In genomic region chr1:156626079-156626438, GRCh38 we compare ENCODE assay signal across 2 cellular contexts.
TF ChIP-seq lines count a peak whose summit lies in the region.

No MANE protein-coding gene starts in this region.

TF ChIP-seq in HCT116, 20 proteins besides CTCF, POLR2A, EP300 and RAD21:
- TF ChIP-seq ZNF274 (IDR thresholded peaks at IDR 0.05; ENCODE audit: low read depth, low read length) (no peak), POLR2AphosphoS5 (IDR thresholded peaks at IDR 0.05; ENCODE audit: low read depth, low read length) (no peak)

TF ChIP-seq in K562, 482 proteins besides CTCF, POLR2A, EP300 and RAD21:
- TF ChIP-seq SIN3B (IDR thresholded peaks at IDR 0.05; ENCODE audit: low read depth), result 0 out of 2 replicates have a peak, but pooled peaks have one; percentile 14
- TF ChIP-seq HMBOX1 (IDR thresholded peaks at IDR 0.05), result no peak
- TF ChIP-seq ATF3 (IDR thresholded peaks at IDR 0.05), result no peak
- TF ChIP-seq ATF3 (CRISPR knock-in tag; conservative IDR thresholded peaks at IDR 0.05), result peak; percentile 52; the same call in 1 of the 2 replicates
